Comparison of ENCODE assay signal across 8 cellular contexts in genomic region chrX:103063191-103063845, GRCh38. TPM values are rescaled to one million over a fixed set of nuclear protein-coding genes. Genes with fewer than 3 reads are reported as not detected.
DNase-seq lines count a peak whose midpoint lies in the region; ATAC-seq and TF ChIP-seq lines count a peak whose summit lies in the region.

No MANE protein-coding gene starts in this region.

- H3K4me1 ChIP-seq in breast epithelium (no peaks in the 10 kb centered on the region), lung (ENCODE audit: control insufficient read depth in 2 of 2, insufficient read depth in 2 of 2, low read length in 2 of 2) (no peaks in the 10 kb centered on the region)

- TF ChIP-seq CTCF in breast epithelium (IDR thresholded peaks at IDR 0.05) = no peak
- TF ChIP-seq CTCF in lung (IDR thresholded peaks at IDR 0.05; ENCODE audit: control extremely low read depth, extremely low read depth) = no peak

- no peak for TF ChIP-seq POLR2A in breast epithelium (IDR thresholded peaks at IDR 0.05)

- H3K27me3 ChIP-seq in breast epithelium = peaks cover 0 to 51% of the 10 kb centered on the region in 2 donors
- no peaks in the 10 kb centered on the region for H3K27me3 ChIP-seq in lung (ENCODE audit: control insufficient read depth, insufficient read depth)

- H3K27ac ChIP-seq in breast epithelium = no peak overlapping the region
- no peak overlapping the region for H3K27ac ChIP-seq in lung (ENCODE audit: low read depth in 1 of 2, low read length in 1 of 2)

- WGBS in lung, 2 donors = 4 to 29% methylated on average over 9 to 34 of the region's 34 CpGs

- H3K9me3 ChIP-seq in breast epithelium (no peaks in the 10 kb centered on the region), lung (ENCODE audit: control insufficient read depth in 2 of 2, insufficient read depth in 1 of 2, low read length in 1 of 2) (peaks cover 0 to 1% of the 10 kb centered on the region in 2 donors)

- in situ Hi-C loops in G401 (cut with HindIII; ENCODE audit: low sequenced_read_pairs) = no loop called here

- peak overlapping the region; percentile 26 to 51 (median 40) for H3K4me3 ChIP-seq in breast epithelium
- peak overlapping the region; percentile 33 for H3K4me3 ChIP-seq in lung

- peak; percentile 75 for DNase-seq in G401 (ENCODE audit: low spot score)
- DNase-seq in NCI-H2171 (lab: John Stamatoyannopoulos, UW) = peak; percentile 37
- DNase-seq in breast epithelium (ENCODE audit: low spot score in 2 of 2) = no peak
- no peak for DNase-seq in lung (ENCODE audit: low spot score)
- DNase-seq in NCI-H226 = no peak
- no peak for DNase-seq in kidney tubule cell (ENCODE audit: low spot score)

- no peak for ATAC-seq in lung (ENCODE audit: insufficient read depth, low FRiP score)
- ATAC-seq in HG03378 (IDR thresholded peaks at IDR 0.05; ENCODE audit: unreplicated experiment) = no peak
- ATAC-seq in GM21825 (IDR thresholded peaks at IDR 0.05; ENCODE audit: unreplicated experiment) = no peak

- no peaks in the 10 kb centered on the region for H3K36me3 ChIP-seq in breast epithelium
- H3K36me3 ChIP-seq in lung (ENCODE audit: control insufficient read depth in 2 of 2, insufficient read depth in 2 of 2, low read length in 2 of 2) = no peaks in the 10 kb centered on the region

- intact Hi-C loops in breast epithelium (cut with DNase I; ENCODE audit: low total_unique reads) = no loop called here

RNA-seq across cellular contexts. Expression of gene BEX1, which starts 0.7 kb away (rescaled TPM):
- total RNA-seq in G401 (2014; rRNA removed; shearing (Covaris generic)) = 273 and 377 TPM in 2 replicates
- 1 to 10 TPM in 2 of 3 donors, under 1 TPM in 1; 0.66 to 2.0 (median 1.3) TPM for total RNA-seq in breast epithelium
- total RNA-seq in lung = 1 to 10 TPM in 1 of 2 donors, under 1 TPM in 1; 0.89 to 2.1 TPM
- polyA plus RNA-seq in lung = 1 to 10 TPM; 1.3 to 1.9 TPM

RNA-seq across cellular contexts. Expression of gene NXF3, which starts 29.6 kb away (rescaled TPM):
- total RNA-seq in G401 (2014; rRNA removed; shearing (Covaris generic)) = not detected in 2 replicates
- total RNA-seq in breast epithelium (1 to 10 TPM in 1 of 3 donors, not detected in 2; 3.5 TPM), lung (1 to 10 TPM; 1.7 to 3.5 TPM)
- 1 to 10 TPM; 1.6 to 3.9 TPM for polyA plus RNA-seq in lung

Comparison
In these comparisons a context has a peak if more than half of its experiments do, and no peak if none do; other contexts are left out.
1. DNase-seq: peak in G401 (single experiment) and NCI-H2171 (single experiment); none in breast epithelium (0 of 2), lung (single experiment), NCI-H226 (single experiment) and kidney tubule cell (single experiment).
2. RNA of gene BEX1, which starts 0.7 kb away (total RNA-seq): 273 to 377 TPM in G401; 0.89 to 2.1 TPM in lung and 0.66 to 2.0 TPM in breast epithelium; every median in the first group is over 10 times any median in the second.